7 cellular contexts compared by ENCODE assay signal in the genomic region with DNA sequence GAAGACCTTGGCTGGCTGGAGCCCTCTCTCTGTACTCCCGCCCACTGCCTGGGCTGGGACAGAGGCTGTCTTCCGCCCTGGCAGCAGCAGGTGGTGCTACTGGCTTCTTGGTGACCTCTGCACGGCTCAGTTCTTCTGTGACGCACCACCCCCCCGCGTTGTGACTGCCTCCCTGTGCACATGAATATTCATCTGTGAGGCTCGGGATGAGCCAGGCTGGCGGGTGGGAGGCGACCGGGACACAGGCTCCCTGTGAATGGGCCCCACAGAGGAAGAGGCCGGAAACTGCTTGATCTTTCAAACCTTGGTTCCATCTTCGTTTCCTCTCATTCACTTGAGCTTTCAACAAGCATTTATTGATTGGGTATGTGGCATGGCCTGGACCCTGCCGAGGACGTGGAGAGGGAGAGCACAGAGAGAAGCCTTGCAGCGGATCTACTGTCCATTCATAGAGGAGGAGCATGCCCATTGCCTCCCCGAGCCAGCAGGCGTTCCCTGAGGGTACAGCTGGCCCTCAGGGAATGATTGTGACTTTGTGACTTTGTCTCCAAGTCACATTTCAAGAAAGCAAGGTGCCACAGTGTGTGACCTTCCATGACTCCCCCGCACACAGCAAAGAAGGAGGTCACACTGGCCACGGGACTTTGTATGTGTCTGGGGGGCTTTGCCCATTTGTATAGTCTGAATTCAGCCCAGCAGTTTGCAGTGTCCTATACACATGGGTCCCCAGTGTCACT. TPM values are rescaled to one million over a fixed set of nuclear protein-coding genes. Genes with fewer than 3 reads are reported as not detected.
DNase-seq lines count a peak whose midpoint lies in the region; ATAC-seq and TF ChIP-seq lines count a peak whose summit lies in the region.

No MANE protein-coding gene starts in this region.

- peak; percentile 12 for TF ChIP-seq CTCF in epithelial cell of esophagus (IDR thresholded peaks at IDR 0.05; ENCODE audit: insufficient read depth, low read depth, low read length, missing control alignments)

- peak overlapping the region; percentile 51 for H3K9ac ChIP-seq in mesendoderm (ENCODE audit: low read length)

- H3K36me3 ChIP-seq in mesendoderm (ENCODE audit: control insufficient read depth, insufficient read depth, low read length) = peaks cover 2% of the 10 kb centered on the region
- H3K36me3 ChIP-seq in aorta (ENCODE audit: control insufficient read depth in 1 of 2, insufficient read depth in 2 of 2, low read length in 1 of 2) = peaks cover 2% of the 10 kb centered on the region in 2 donors

- H3K56ac ChIP-seq in mesendoderm (ENCODE audit: low read length) = peak overlapping the region; percentile 79

- no peak overlapping the region for H2BK120ac ChIP-seq in mesendoderm (ENCODE audit: low read depth, low read length)

- peak overlapping the region; percentile 41 for H2BK5ac ChIP-seq in mesendoderm (ENCODE audit: low read length)

- ATAC-seq in GM21390 (IDR thresholded peaks at IDR 0.05; ENCODE audit: unreplicated experiment) (peak; percentile 46), aorta (ENCODE audit: low FRiP score) (peak; percentile 71), HG02623 (IDR thresholded peaks at IDR 0.05; ENCODE audit: unreplicated experiment) (no peak), GM21825 (IDR thresholded peaks at IDR 0.05; ENCODE audit: unreplicated experiment) (no peak)

- H3K4me1 ChIP-seq in mesendoderm (ENCODE audit: control insufficient read depth, low read depth, low read length) = peaks cover 6% of the 10 kb centered on the region
- H3K4me1 ChIP-seq in aorta (ENCODE audit: control insufficient read depth in 1 of 2, insufficient read depth in 2 of 2, low read length in 2 of 2) = no peaks in the 10 kb centered on the region

- no peaks in the 10 kb centered on the region for H3K27me3 ChIP-seq in mesendoderm (ENCODE audit: insufficient read depth, low read length, poor library complexity)
- no peaks in the 10 kb centered on the region for H3K27me3 ChIP-seq in aorta (ENCODE audit: control insufficient read depth in 1 of 2, insufficient read depth in 2 of 2, low read length in 1 of 2)

- no peaks in the 10 kb centered on the region for H3K79me2 ChIP-seq in mesendoderm (ENCODE audit: control insufficient read depth, insufficient read depth, low read length)

- no CpG with 5 or more reads among the region's 19 CpGs for WGBS in mesendoderm (ENCODE audit: extremely low coverage, insufficient coverage, low lambda C conversion rate)
- WGBS in aorta, 2 donors = 69 to 74% methylated on average over 19 of the region's 19 CpGs

- no peaks in the 10 kb centered on the region for H3K9me3 ChIP-seq in aorta (ENCODE audit: control insufficient read depth, low read length)

- H3K23ac ChIP-seq in mesendoderm (ENCODE audit: low read length) = peak overlapping the region; percentile 45

- H3K79me1 ChIP-seq in mesendoderm (ENCODE audit: low read length) = peaks cover 2% of the 10 kb centered on the region

- H3K27ac ChIP-seq in mesendoderm (ENCODE audit: low read depth, low read length) (no peak overlapping the region), aorta (ENCODE audit: low read depth in 1 of 2, low read length in 2 of 2) (no peak overlapping the region)

- H2AK5ac ChIP-seq in mesendoderm (ENCODE audit: low read length) = no peak overlapping the region

- DNase-seq in NCI-H526 (lab: John Stamatoyannopoulos, UW) (peak; percentile 77 to 92), epithelial cell of esophagus (ENCODE audit: low read depth) (no peak), mesendoderm (peak; percentile 98), aorta (peak in 1 of 2 donors; percentile 86)

- H4K5ac ChIP-seq in mesendoderm (ENCODE audit: low read length) = no peak overlapping the region

- intact Hi-C loops in aorta (cut with DNase I) = no loop called here

- H3K4me3 ChIP-seq in epithelial cell of esophagus (ENCODE audit: low read length) (no peak overlapping the region), mesendoderm (ENCODE audit: low read length) (no peak overlapping the region), aorta (ENCODE audit: low read length in 2 of 2) (no peak overlapping the region)

- peak overlapping the region; percentile 10 for H3K18ac ChIP-seq in mesendoderm (ENCODE audit: low read length)

- no peak overlapping the region for H3K4me2 ChIP-seq in mesendoderm (ENCODE audit: low read length)

- no peak overlapping the region for H4K8ac ChIP-seq in mesendoderm (ENCODE audit: low read depth, low read length)

- no peak overlapping the region for H3K4ac ChIP-seq in mesendoderm (ENCODE audit: low read depth, low read length)

- no peak overlapping the region for H2BK15ac ChIP-seq in mesendoderm (replicated peaks; ENCODE audit: low read depth)

RNA-seq across cellular contexts. Expression of gene B9D1, which starts 45.0 kb away (rescaled TPM):
- 30.4 TPM for polyA plus RNA-seq in mesendoderm (2013, experiment 1 of 2)
- polyA plus RNA-seq in mesendoderm (2013, experiment 2 of 2) = 29.6 TPM
- 1 to 10 TPM; 7.3 to 8.9 TPM for total RNA-seq in aorta
- polyA plus RNA-seq in aorta = 10 to 100 TPM in 1 of 2 donors, 1 to 10 TPM in 1; 9.5 to 16.5 TPM

Comparison
In these comparisons a context has a peak if more than half of its experiments do, and no peak if none do; other contexts are left out.
1. ATAC-seq: peak in GM21390 (single experiment) and aorta (single experiment); none in HG02623 (single experiment) and GM21825 (single experiment).